In genomic region chr1:107678993-107679392, GRCh38 we compare ENCODE assay signal across 27 cellular contexts.
DNase-seq lines count a peak whose midpoint lies in the region; ATAC-seq, FAIRE-seq and TF ChIP-seq lines count a peak whose summit lies in the region.
"Had no signal": no experiment of that assay in that cellular context is flagged by ENCODE, and none has a peak within 500 bp of the region (broad histone marks: within the 10 kb centered on the region; RNA-seq: fewer than 3 reads in every experiment).

No MANE protein-coding gene starts in this region.

- dilution Hi-C loops in keratinocyte (cut with MboI; ENCODE audit: extremely low pct_ligation_motif_present, low sequenced_read_pairs) = no loop called here

- no peak for ATAC-seq in HG03039 (IDR thresholded peaks at IDR 0.05; ENCODE audit: unreplicated experiment)
- no peak for ATAC-seq in HG03378 (IDR thresholded peaks at IDR 0.05; ENCODE audit: unreplicated experiment)
- ATAC-seq: HCT116, K562 had no signal

- H3K9ac ChIP-seq in OCI-LY1 (ENCODE audit: low read length) = peak overlapping the region; percentile 27; the same call in 1 of the 2 replicates
- peak overlapping the region; percentile 0 for H3K9ac ChIP-seq in keratinocyte (ENCODE audit: control insufficient read depth, extremely low read depth, insufficient read depth, low read length)
- H3K9ac ChIP-seq: BLaER1 had no signal

- H3K4me3 ChIP-seq in GM12865 (ENCODE audit: low read depth, low read length) = no peak overlapping the region
- no peak overlapping the region for H3K4me3 ChIP-seq in OCI-LY1 (ENCODE audit: low read depth, low read length, poor library complexity, severe bottlenecking)
- peak overlapping the region in 2 of 3 experiments; percentile 2 to 9 for H3K4me3 ChIP-seq in keratinocyte (ENCODE audit: control insufficient read depth in 2 of 3, extremely low read depth in 1 of 3, insufficient read depth in 2 of 3, low read depth in 1 of 3, low read length in 3 of 3)
- H3K4me3 ChIP-seq: BLaER1, K562, MG63, SK-N-MC had no signal

- FAIRE-seq in keratinocyte (lab: Jason Lieb, UNC) = peak; percentile 55
- FAIRE-seq: GM12892, H1, HTR-8/SVneo, K562 had no signal

- H3F3A ChIP-seq in OCI-LY1 (ENCODE audit: insufficient read depth, low read length) = no peaks in the 10 kb centered on the region

- H3K4me1 ChIP-seq in OCI-LY1 (ENCODE audit: insufficient read depth, low read length, severe bottlenecking) (peaks cover 14% of the 10 kb centered on the region), keratinocyte (ENCODE audit: control insufficient read depth, extremely low read depth, insufficient read depth, low read length) (peaks cover 67% of the 10 kb centered on the region)
- H3K4me1 ChIP-seq: BLaER1 had no signal

- H3K27me3 ChIP-seq in OCI-LY1 (ENCODE audit: insufficient read depth, low read length) (no peaks in the 10 kb centered on the region), keratinocyte (ENCODE audit: control insufficient read depth, extremely low read depth, insufficient read depth, low read length) (no peaks in the 10 kb centered on the region)
- H3K27me3 ChIP-seq: BLaER1, MG63 had no signal

- H3K9me3 ChIP-seq in OCI-LY1 (ENCODE audit: low read length) (no peaks in the 10 kb centered on the region), keratinocyte (ENCODE audit: control insufficient read depth, low read depth, low read length) (peaks cover 3% of the 10 kb centered on the region)
- H3K9me3 ChIP-seq: MG63 had no signal

- no peaks in the 10 kb centered on the region for H3K9me1 ChIP-seq in keratinocyte (ENCODE audit: control insufficient read depth, extremely low read depth, insufficient read depth, low read length)

- H3K9me2 ChIP-seq in OCI-LY1 (ENCODE audit: low read depth, low read length) = no peaks in the 10 kb centered on the region

- peak overlapping the region; percentile 6; the same call in 1 of the 2 replicates for H2AFZ ChIP-seq in OCI-LY1 (ENCODE audit: low read length)
- H2AFZ ChIP-seq in keratinocyte (ENCODE audit: control insufficient read depth, low read length) = peak overlapping the region; percentile 45

- no peaks in the 10 kb centered on the region for H4K20me1 ChIP-seq in OCI-LY1 (ENCODE audit: insufficient read depth, low read length)
- H4K20me1 ChIP-seq in keratinocyte (ENCODE audit: control insufficient read depth, extremely low read depth, insufficient read depth, low read length) = no peaks in the 10 kb centered on the region
- H4K20me1 ChIP-seq: BLaER1 had no signal

- DNase-seq in DMS 273 (lab: John Stamatoyannopoulos, UW; ENCODE audit: unreplicated experiment) (peak; percentile 32), DMS 273 treated with DMSO at 0.1 percent for 48 hours (lab: John Stamatoyannopoulos, UW) (no peak), GM12865 (ENCODE audit: low read depth) (peak; percentile 5), keratinocyte (ENCODE audit: low read depth, low spot score) (no peak), A172 (ENCODE audit: low spot score) (no peak)
- DNase-seq: CD4-positive, CD25-positive, alpha-beta regulatory T cell; MG63; NCI-H1105; NCI-H1436 treated with DMSO at 0.1 percent for 48 hours; NCI-H187 treated with DMSO at 0.1 percent for 48 hours; NCI-H2107; NCI-H446; NCI-H524 treated with DMSO at 0.1 percent for 48 hours; NCI-H774; NK-92 treated with Interleukin-12 subunit alpha and Interleukin-12 subunit beta, amount 100 ng/mL, for 24 hours; SIG-M5 had no signal

- TF ChIP-seq CTCF in GM12865 (IDR thresholded peaks at IDR 0.05; ENCODE audit: insufficient read depth, low read depth, low read length, missing control alignments) (no peak), OCI-LY1 (IDR thresholded peaks at IDR 0.05; ENCODE audit: low read length) (no peak), keratinocyte (optimal IDR thresholded peaks at IDR 0.05 in 1 of 3, IDR thresholded peaks at IDR 0.05 in 1 of 3, conservative IDR thresholded peaks at IDR 0.05 in 1 of 3; ENCODE audit: extremely low read depth in 1 of 3, insufficient read depth in 2 of 3, low read length in 3 of 3) (no peak)

- peak overlapping the region; percentile 74 for H3K27ac ChIP-seq in OCI-LY1 (ENCODE audit: low read depth, low read length, poor library complexity, severe bottlenecking)
- peak overlapping the region; percentile 47 for H3K27ac ChIP-seq in keratinocyte (ENCODE audit: control insufficient read depth, insufficient read depth, low read length)
- H3K27ac ChIP-seq: 22Rv1, BLaER1 had no signal

- H3K79me2 ChIP-seq in OCI-LY1 (ENCODE audit: insufficient read depth, low read length) = no peaks in the 10 kb centered on the region
- H3K79me2 ChIP-seq in keratinocyte (ENCODE audit: control insufficient read depth, insufficient read depth, low read length) = peaks cover 8% of the 10 kb centered on the region

- H3K4me2 ChIP-seq in OCI-LY1 (ENCODE audit: low read length) (peak overlapping the region; percentile 26; the same call in 1 of the 2 replicates), keratinocyte (ENCODE audit: control insufficient read depth, extremely low read depth, insufficient read depth, low read depth, low read length) (peak overlapping the region; percentile 46)
- H3K4me2 ChIP-seq: BLaER1 had no signal

- H3K36me3 ChIP-seq in OCI-LY1 (ENCODE audit: insufficient read depth, low read length) (no peaks in the 10 kb centered on the region), keratinocyte (ENCODE audit: control insufficient read depth in 2 of 2, extremely low read depth in 1 of 2, insufficient read depth in 2 of 2, low read length in 2 of 2) (peaks cover 0 to 4% of the 10 kb centered on the region in 2 experiments)
- H3K36me3 ChIP-seq: MG63 had no signal

Comparison
In these comparisons a context has a peak if more than half of its experiments do, and no peak if none do; other contexts are left out.
1. DNase-seq: peak in DMS 273 (single experiment) and GM12865 (single experiment); none in DMS 273 treated with DMSO at 0.1 percent for 48 hours (single experiment), keratinocyte (single experiment) and A172 (single experiment).
2. H3K4me3 ChIP-seq: peak in keratinocyte (2 of 3); none in GM12865 (single experiment) and OCI-LY1 (single experiment).